Comparison of ENCODE assay signal across 18 cellular contexts in the genomic region with DNA sequence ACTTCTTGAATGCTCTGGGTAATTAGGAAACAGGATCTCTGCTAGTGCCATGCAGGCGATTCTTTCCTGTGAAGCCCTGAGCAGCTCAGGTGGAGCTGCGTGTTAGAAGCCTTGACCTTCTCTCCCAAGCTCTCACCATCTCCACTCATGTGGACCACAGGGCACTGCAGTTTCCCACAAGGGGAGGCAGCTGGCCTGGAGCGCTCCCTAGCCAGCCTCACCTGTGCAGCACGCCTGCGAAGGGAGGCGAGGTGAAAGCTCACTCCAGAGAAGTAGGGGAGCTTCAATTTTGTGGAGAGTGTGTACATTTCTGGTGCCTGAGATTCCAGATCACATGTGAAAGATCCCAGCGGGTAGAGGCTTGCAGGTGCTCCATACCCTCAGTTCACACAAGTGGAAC. TPM values are rescaled to one million over a fixed set of nuclear protein-coding genes. Genes with fewer than 3 reads are reported as not detected.
DNase-seq lines count a peak whose midpoint lies in the region; ATAC-seq, FAIRE-seq and TF ChIP-seq lines count a peak whose summit lies in the region.
"Had no signal": no experiment of that assay in that cellular context is flagged by ENCODE, and none has a peak within 500 bp of the region (broad histone marks: within the 10 kb centered on the region; RNA-seq: fewer than 3 reads in every experiment).

No MANE protein-coding gene starts in this region.

- H3K9ac ChIP-seq in kidney (ENCODE audit: low read length in 2 of 2): no peak overlapping the region
- H3K9ac ChIP-seq: BLaER1 had no signal

- TF ChIP-seq CTCF in kidney (IDR thresholded peaks at IDR 0.05; ENCODE audit: borderline replicate concordance, extremely low read depth, insufficient read depth) (no peak), neural crest cell (conservative IDR thresholded peaks at IDR 0.05) (no peak), mucosa of descending colon (IDR thresholded peaks at IDR 0.05) (no peak), adrenal gland (IDR thresholded peaks at IDR 0.05) (no peak)

- no peak for TF ChIP-seq POLR2A in adrenal gland (IDR thresholded peaks at IDR 0.05)

- ATAC-seq in Right ventricle myocardium inferior (no peak), Right ventricle myocardium superior (ENCODE audit: poor library complexity) (no peak), mucosa of descending colon (no peak)
- ATAC-seq: GM23338 had no signal

- FAIRE-seq in kidney (lab: Jason Lieb, UNC): no peak
- FAIRE-seq: H54 had no signal

- H3K9me3 Mint-ChIP-seq in neural crest cell: no peaks in the 10 kb centered on the region
- H3K9me3 Mint-ChIP-seq: CD14-positive monocyte; CD4-positive, alpha-beta memory T cell; GM23338 had no signal

- WGBS in adrenal gland, 4 donors: 79 to 100% (median 95%) methylated on average over 5 to 7 of the region's 7 CpGs

- H3K36me3 ChIP-seq in kidney (ENCODE audit: control insufficient read depth in 1 of 2, insufficient read depth in 2 of 2, low read length in 2 of 2) (peaks cover 40 to 43% of the 10 kb centered on the region in 2 donors), mucosa of descending colon (ENCODE audit: low read depth) (peaks cover 19% of the 10 kb centered on the region), adrenal gland (replicated peaks in 1 of 2) (peaks cover 0 to 29% of the 10 kb centered on the region in 2 donors)

- no peak overlapping the region for H3K4me3 Mint-ChIP-seq in neural crest cell
- H3K4me3 Mint-ChIP-seq: CD14-positive monocyte; CD4-positive, alpha-beta memory T cell; GM23338 had no signal

- H3K27ac Mint-ChIP-seq in neural crest cell (ENCODE audit: unreplicated experiment): peak overlapping the region; percentile 57
- H3K27ac Mint-ChIP-seq: CD14-positive monocyte, GM23338 had no signal

- DNase-seq in Right ventricle myocardium inferior (ENCODE audit: missing footprints): peak; percentile 25
- DNase-seq in Right ventricle myocardium superior: no peak
- peak; percentile 37 for DNase-seq in kidney
- no peak for DNase-seq in neural crest cell (ENCODE audit: low read depth, low spot score)
- DNase-seq in mucosa of descending colon: no peak
- no peak for DNase-seq in adrenal gland
- no peak for DNase-seq in cerebellum (ENCODE audit: low spot score)
- no peak for DNase-seq in NOMO-1 treated with dmso at 0.1 percent for 144 hours (lab: John Stamatoyannopoulos, UW; ENCODE audit: unreplicated experiment)
- DNase-seq: 8988T; Calu3; CD4-positive, alpha-beta memory T cell; DMS79 treated with DMSO at 0.1 percent for 48 hours; GF-D8; HCEC 1CT had no signal

- H3K27ac ChIP-seq in kidney (ENCODE audit: low read depth in 2 of 2, low read length in 2 of 2): no peak overlapping the region
- H3K27ac ChIP-seq in adrenal gland: no peak overlapping the region
- H3K27ac ChIP-seq: BLaER1 had no signal

- no peaks in the 10 kb centered on the region for H3K4me1 ChIP-seq in kidney (ENCODE audit: control insufficient read depth in 1 of 2, insufficient read depth in 1 of 2, low read depth in 1 of 2, low read length in 2 of 2)
- H3K4me1 ChIP-seq in mucosa of descending colon (ENCODE audit: low read depth): no peaks in the 10 kb centered on the region
- H3K4me1 ChIP-seq in adrenal gland (replicated peaks in 1 of 2): peaks cover 6 to 7% of the 10 kb centered on the region in 2 donors

- no peaks in the 10 kb centered on the region for H3K36me3 Mint-ChIP-seq in neural crest cell (ENCODE audit: low read depth)

- intact Hi-C loops in Right ventricle myocardium inferior (cut with DNase I): no loop called here
- intact Hi-C loops in Right ventricle myocardium superior (cut with DNase I): no loop called here
- intact Hi-C loops in kidney (cut with DNase I): no loop called here
- intact Hi-C loops in mucosa of descending colon (cut with DNase I, micrococcal nuclease): loop anchor here (10.0 kb wide), 2 partner anchors 84 to 396 kb away; a partner anchor contains a TSS
- intact Hi-C loops in adrenal gland (cut with DNase I): loop anchor here in 1 of 2 donors (10.0 kb wide), 1 partner anchor 396 kb away; a partner anchor contains a TSS

- no peak overlapping the region for H3K4me3 ChIP-seq in kidney (ENCODE audit: low read length in 2 of 2)
- no peak overlapping the region for H3K4me3 ChIP-seq in mucosa of descending colon
- no peak overlapping the region for H3K4me3 ChIP-seq in adrenal gland
- H3K4me3 ChIP-seq: BLaER1, GM23338 had no signal

- no peaks in the 10 kb centered on the region for H3K4me1 Mint-ChIP-seq in neural crest cell
- H3K4me1 Mint-ChIP-seq: CD4-positive, alpha-beta memory T cell had no signal

- H3K27me3 Mint-ChIP-seq in neural crest cell (ENCODE audit: low read depth): no peaks in the 10 kb centered on the region
- H3K27me3 Mint-ChIP-seq: CD4-positive, alpha-beta memory T cell had no signal

- no peaks in the 10 kb centered on the region for H3K9me3 ChIP-seq in kidney (ENCODE audit: control insufficient read depth in 1 of 2, low read length in 2 of 2)
- no peaks in the 10 kb centered on the region for H3K9me3 ChIP-seq in mucosa of descending colon
- H3K9me3 ChIP-seq in adrenal gland (replicated peaks in 1 of 3): no peaks in the 10 kb centered on the region
- H3K9me3 ChIP-seq: BLaER1 had no signal

- no peaks in the 10 kb centered on the region for H3K27me3 ChIP-seq in adrenal gland
- H3K27me3 ChIP-seq: BLaER1 had no signal

RNA-seq across cellular contexts. Expression of a gene that starts 11.1 kb away (rescaled TPM):
- total RNA-seq in Right ventricle myocardium inferior: 4.3 TPM
- 2.5 TPM for total RNA-seq in Right ventricle myocardium superior
- 5.2 TPM for total RNA-seq in kidney
- polyA plus RNA-seq in kidney (ENCODE audit: insufficient read depth, low read depth, low replicate concordance): 5.5 TPM
- total RNA-seq in neural crest cell: 143 and 152 TPM in 2 replicates
- total RNA-seq in mucosa of descending colon: 10 to 100 TPM; 21.9 to 63.5 (median 25.7) TPM
- total RNA-seq in adrenal gland: 10 to 100 TPM in 6 of 8 donors, 1 to 10 TPM in 2; 7.5 to 21.6 (median 13.3) TPM
- polyA plus RNA-seq in adrenal gland: 1 to 10 TPM; 4.3 to 9.2 (median 7.4) TPM
- total RNA-seq in cerebellum: 45.3 TPM

RNA-seq across cellular contexts. Expression of a gene that starts 37.5 kb away (rescaled TPM):
- 4.7 TPM for total RNA-seq in Right ventricle myocardium inferior
- total RNA-seq in Right ventricle myocardium superior: 3.6 TPM
- 28.4 TPM for total RNA-seq in kidney
- polyA plus RNA-seq in kidney (ENCODE audit: insufficient read depth, low read depth, low replicate concordance): 1.8 TPM
- 8.6 TPM in 2 replicates for total RNA-seq in neural crest cell
- 10 to 100 TPM; 22.6 to 26.8 (median 22.6) TPM for total RNA-seq in mucosa of descending colon
- 10 to 100 TPM in 1 of 8 donors, 1 to 10 TPM in 7; 2.5 to 11.4 (median 5.5) TPM for total RNA-seq in adrenal gland
- polyA plus RNA-seq in adrenal gland: 1 to 10 TPM; 1.3 to 7.1 (median 4.7) TPM
- 7.5 TPM for total RNA-seq in cerebellum

RNA-seq across cellular contexts. Expression of a gene that starts 47.4 kb away (rescaled TPM):
- total RNA-seq in Right ventricle myocardium inferior (26.2 TPM), Right ventricle myocardium superior (23.8 TPM), kidney (47.7 TPM), neural crest cell (63.2 and 65.8 TPM in 2 replicates), mucosa of descending colon (10 to 100 TPM; 33.2 to 55.7 (median 39.9) TPM), adrenal gland (10 to 100 TPM; 12.3 to 37.3 (median 26.1) TPM), cerebellum (48.8 TPM)
- polyA plus RNA-seq in kidney (ENCODE audit: insufficient read depth, low read depth, low replicate concordance) (38.4 TPM), adrenal gland (100 to 1,000 TPM in 2 of 3 donors, 10 to 100 TPM in 1; 17.8 to 131 (median 110) TPM)

Comparison
In these comparisons a context has a peak if more than half of its experiments do, and no peak if none do; other contexts are left out.
1. DNase-seq: peak in Right ventricle myocardium inferior (single experiment) and kidney (single experiment); none in Right ventricle myocardium superior (single experiment), neural crest cell (single experiment), mucosa of descending colon (0 of 3), adrenal gland (0 of 7), cerebellum (single experiment) and NOMO-1 treated with dmso at 0.1 percent for 144 hours (single experiment).
2. intact Hi-C loops: an anchor here in mucosa of descending colon (10.0 kb wide); none called in Right ventricle myocardium inferior, Right ventricle myocardium superior and kidney.